ENCODE assay signal across 25 cellular contexts in genomic region chr11:42023267-42023666, GRCh38.
DNase-seq lines count a peak whose midpoint lies in the region; ATAC-seq, FAIRE-seq and TF ChIP-seq lines count a peak whose summit lies in the region.
"Had no signal": no experiment of that assay in that cellular context is flagged by ENCODE, and none has a peak within 500 bp of the region (broad histone marks: within the 10 kb centered on the region; RNA-seq: fewer than 3 reads in every experiment).

No MANE protein-coding gene starts in this region.

- CTCF ChIA-PET in H1 (lab: Charles Lee; ENCODE audit: partially characterized antibody): interaction anchor here (1.5 kb wide), 1 partner anchor 11 kb away, joined by 3 read pairs; no protein-coding TSS in a partner anchor
- CTCF ChIA-PET in CD8-positive, alpha-beta memory T cell (lab: Charles Lee): no interaction called here

- no peak overlapping the region for H2BK12ac ChIP-seq in H1 (ENCODE audit: low read depth, low read length)
- H2BK12ac ChIP-seq in trophoblast cell (ENCODE audit: low read length): no peak overlapping the region

- no peak for FAIRE-seq in H1 (lab: Jason Lieb, UNC)
- FAIRE-seq: GM12878, GM12892, GM18507, GM19239 had no signal

- H3K4ac ChIP-seq in H1 (replicated peaks; ENCODE audit: insufficient read length, low read depth, low read length) (no peak overlapping the region), trophoblast cell (ENCODE audit: low read depth, low read length) (no peak overlapping the region)

- H3F3A ChIP-seq in neural cell (ENCODE audit: insufficient read depth, low read length, poor library complexity, severe bottlenecking): no peaks in the 10 kb centered on the region

- TF ChIP-seq EP300 in H1 (IDR thresholded peaks at IDR 0.05; ENCODE audit: borderline replicate concordance in 1 of 2, low read depth in 2 of 2, low read length in 2 of 2): no peak
- TF ChIP-seq EP300 in neural cell (conservative IDR thresholded peaks at IDR 0.05; ENCODE audit: poor library complexity, severe bottlenecking): peak; percentile 54

- DNase-seq in H1 (ENCODE audit: low read depth in 1 of 2, low spot score in 2 of 2) (no peak), trophoblast cell (no peak), SHP77 (lab: John Stamatoyannopoulos, UW) (no peak)
- no peak for DNase-seq in CD8-positive, alpha-beta memory T cell
- DNase-seq: 8988T; AML-193; CD4-positive, alpha-beta T cell; CD8-positive, alpha-beta T cell; COR-L47; DMS 273 treated with DMSO at 0.1 percent for 48 hours; DMS153; DMS53; DMS79; DND-41; EL; GDM1 had no signal

- H3K18ac ChIP-seq in H1 (ENCODE audit: extremely low read depth, low read length) (no peak overlapping the region), trophoblast cell (ENCODE audit: low read length) (no peak overlapping the region)

- H3K27ac ChIP-seq in H1 (ENCODE audit: low read depth, low read length): no peak overlapping the region
- no peak overlapping the region for H3K27ac ChIP-seq in neural cell (ENCODE audit: low read length)
- peak overlapping the region; percentile 44 for H3K27ac ChIP-seq in trophoblast cell (ENCODE audit: low read depth, low read length)
- no peak overlapping the region for H3K27ac ChIP-seq in CD8-positive, alpha-beta memory T cell (ENCODE audit: low read depth, low read length)
- H3K27ac ChIP-seq: BLaER1 treated with 17β-estradiol and CSF1 and Interleukin-3, amounts not matched to agents 10 nM and 100 nM; C4-2B had no signal

- no peak overlapping the region for H3K4me3 Mint-ChIP-seq in CD8-positive, alpha-beta memory T cell
- H3K4me3 Mint-ChIP-seq: B cell; CD4-positive, alpha-beta T cell; CD8-positive, alpha-beta T cell had no signal

- H3K14ac ChIP-seq in H1 (ENCODE audit: insufficient read length): no peak overlapping the region
- H3K14ac ChIP-seq in trophoblast cell (ENCODE audit: low read length): no peak overlapping the region

- H3K79me1 ChIP-seq in H1 (ENCODE audit: low read depth, low read length) (no peaks in the 10 kb centered on the region), trophoblast cell (ENCODE audit: low read length) (no peaks in the 10 kb centered on the region)

- H2AK5ac ChIP-seq in H1 (ENCODE audit: low read depth, low read length): no peak overlapping the region
- H2AK5ac ChIP-seq in trophoblast cell (ENCODE audit: low read length): no peak overlapping the region

- no peaks in the 10 kb centered on the region for H3K4me1 Mint-ChIP-seq in CD8-positive, alpha-beta memory T cell
- H3K4me1 Mint-ChIP-seq: B cell had no signal

- H2BK120ac ChIP-seq in H1 (replicated peaks; ENCODE audit: low read depth, low read length) (no peak overlapping the region), trophoblast cell (ENCODE audit: insufficient read depth, low read length, poor library complexity) (no peak overlapping the region)

- H2AFZ ChIP-seq in H1 (ENCODE audit: low read length) (peak overlapping the region; percentile 57; the same call in 1 of the 2 replicates), neural cell (ENCODE audit: low read depth, low read length) (no peak overlapping the region), trophoblast cell (ENCODE audit: insufficient read depth, low read length, poor library complexity) (no peak overlapping the region)

- no peak overlapping the region for H4K91ac ChIP-seq in H1 (replicated peaks; ENCODE audit: insufficient read length, low read length)
- no peak overlapping the region for H4K91ac ChIP-seq in trophoblast cell (ENCODE audit: low read depth, low read length)

- H4K8ac ChIP-seq in H1 (ENCODE audit: extremely low read depth, insufficient read depth, low read length) (no peak overlapping the region), trophoblast cell (ENCODE audit: low read depth, low read length) (no peak overlapping the region)

- H3K27me3 Mint-ChIP-seq in CD8-positive, alpha-beta memory T cell: no peaks in the 10 kb centered on the region
- H3K27me3 Mint-ChIP-seq: B cell; CD4-positive, alpha-beta T cell had no signal

- H3K36me3 Mint-ChIP-seq in CD8-positive, alpha-beta memory T cell: no peaks in the 10 kb centered on the region
- H3K36me3 Mint-ChIP-seq: CD8-positive, alpha-beta T cell had no signal

- H4K12ac ChIP-seq in trophoblast cell (ENCODE audit: low read depth, low read length): no peak overlapping the region

- no peak overlapping the region for H2BK20ac ChIP-seq in H1 (ENCODE audit: low read length)

- H3K9me3 ChIP-seq in H1 (ENCODE audit: insufficient read depth in 2 of 2, low read depth in 1 of 2, low read length in 1 of 2) (0 out of 4 replicates have a peak, but pooled peaks cover 0 to 7% of the 10 kb centered on the region in 2 experiments), neural cell (ENCODE audit: low read length) (no peaks in the 10 kb centered on the region), trophoblast cell (ENCODE audit: insufficient read depth, low read depth, low read length) (no peaks in the 10 kb centered on the region)
- H3K9me3 ChIP-seq in CD8-positive, alpha-beta memory T cell (ENCODE audit: low read length): no peaks in the 10 kb centered on the region

- TF ChIP-seq RAD21 in H1 (IDR thresholded peaks at IDR 0.05 in 1 of 2, conservative IDR thresholded peaks at IDR 0.05 in 1 of 2; ENCODE audit: low read depth in 2 of 2, low read length in 2 of 2) (no peak), neural cell (conservative IDR thresholded peaks at IDR 0.05) (no peak)

- H4K5ac ChIP-seq in H1 (ENCODE audit: insufficient read length, low read depth, low read length): no peak overlapping the region

- no peaks in the 10 kb centered on the region for H3K27me3 ChIP-seq in H1 (replicated peaks in 1 of 4; ENCODE audit: control insufficient read depth in 3 of 4, extremely low read depth in 1 of 4, insufficient read depth in 3 of 4, low read length in 3 of 4)
- H3K27me3 ChIP-seq in neural cell (ENCODE audit: insufficient read depth, low read depth, low read length): no peaks in the 10 kb centered on the region
- no peaks in the 10 kb centered on the region for H3K27me3 ChIP-seq in trophoblast cell (ENCODE audit: insufficient read depth, low read length)
- no peaks in the 10 kb centered on the region for H3K27me3 ChIP-seq in CD8-positive, alpha-beta memory T cell (ENCODE audit: insufficient read depth, low read length, poor library complexity, severe bottlenecking)
- H3K27me3 ChIP-seq: BLaER1 treated with 17β-estradiol and CSF1 and Interleukin-3, amounts not matched to agents 10 nM and 100 nM had no signal

- no peaks in the 10 kb centered on the region for H3K9me2 ChIP-seq in neural cell (ENCODE audit: insufficient read depth, low read length)

- no peak overlapping the region for H2BK5ac ChIP-seq in H1 (ENCODE audit: low read depth, low read length)
- H2BK5ac ChIP-seq in trophoblast cell (ENCODE audit: low read depth, low read length, poor library complexity): no peak overlapping the region

- H3K9me3 Mint-ChIP-seq in CD8-positive, alpha-beta memory T cell: peaks cover 3 to 36% (median 13%) of the 10 kb centered on the region in 5 donors

- H3K56ac ChIP-seq in H1 (replicated peaks; ENCODE audit: insufficient read length, low read depth, low read length): no peak overlapping the region

- H2BK15ac ChIP-seq in H1 (ENCODE audit: low read length): no peak overlapping the region

- no peaks in the 10 kb centered on the region for H4K20me1 ChIP-seq in H1 (replicated peaks in 1 of 2; ENCODE audit: control insufficient read depth in 1 of 2, insufficient read depth in 2 of 2, low read length in 2 of 2)
- H4K20me1 ChIP-seq in neural cell (ENCODE audit: insufficient read depth): no peaks in the 10 kb centered on the region
- H4K20me1 ChIP-seq: BLaER1 treated with 17β-estradiol and CSF1 and Interleukin-3, amounts not matched to agents 10 nM and 100 nM had no signal

- H3K36me3 ChIP-seq in H1 (ENCODE audit: control insufficient read depth in 2 of 4, insufficient read depth in 4 of 4, low read length in 3 of 4) (no peaks in the 10 kb centered on the region), neural cell (ENCODE audit: insufficient read depth, low read length) (no peaks in the 10 kb centered on the region), trophoblast cell (ENCODE audit: control insufficient read depth in 1 of 2, insufficient read depth in 2 of 2, low read length in 2 of 2) (no peaks in the 10 kb centered on the region)
- no peaks in the 10 kb centered on the region for H3K36me3 ChIP-seq in CD8-positive, alpha-beta memory T cell (ENCODE audit: insufficient read depth, low read length)
- H3K36me3 ChIP-seq: BLaER1 treated with 17β-estradiol and CSF1 and Interleukin-3, amounts not matched to agents 10 nM and 100 nM had no signal

- no peaks in the 10 kb centered on the region for H3K4me1 ChIP-seq in H1 (replicated peaks in 1 of 4; ENCODE audit: control insufficient read depth in 3 of 4, insufficient read depth in 4 of 4, low read length in 3 of 4)
- peaks cover 0 to 2% of the 10 kb centered on the region in 2 experiments for H3K4me1 ChIP-seq in trophoblast cell (ENCODE audit: control insufficient read depth in 1 of 2, insufficient read depth in 2 of 2, low read length in 2 of 2)
- H3K4me1 ChIP-seq in CD8-positive, alpha-beta memory T cell (ENCODE audit: insufficient read depth, low read length): no peaks in the 10 kb centered on the region
- H3K4me1 ChIP-seq: BLaER1 treated with 17β-estradiol and CSF1 and Interleukin-3, amounts not matched to agents 10 nM and 100 nM had no signal

- H3K9ac ChIP-seq in H1 (replicated peaks in 1 of 4; ENCODE audit: extremely low read depth in 1 of 4, low read depth in 3 of 4, low read length in 3 of 4) (no peak overlapping the region), neural cell (ENCODE audit: low read length) (no peak overlapping the region), trophoblast cell (ENCODE audit: low read length) (no peak overlapping the region)
- H3K9ac ChIP-seq: BLaER1 treated with 17β-estradiol and CSF1 and Interleukin-3, amounts not matched to agents 10 nM and 100 nM had no signal

- TF ChIP-seq CTCF in H1 (IDR thresholded peaks at IDR 0.05; ENCODE audit: control extremely low read depth in 1 of 3, insufficient read depth in 1 of 3, low read depth in 1 of 3, low read length in 3 of 3) (no peak), neural cell (IDR thresholded peaks at IDR 0.05; ENCODE audit: poor library complexity, severe bottlenecking) (no peak)

- TF ChIP-seq POLR2A in H1 (IDR thresholded peaks at IDR 0.05; ENCODE audit: control extremely low read depth in 1 of 2, low read depth in 2 of 2, low read length in 2 of 2): no peak

- POLR2A ChIA-PET in H1 (lab: Charles Lee; ENCODE audit: partially characterized antibody): no interaction called here
- POLR2A ChIA-PET in CD8-positive, alpha-beta memory T cell (lab: Charles Lee): no interaction called here

- H3K4me2 ChIP-seq in H1 (ENCODE audit: insufficient read depth in 1 of 2, low read depth in 2 of 2, low read length in 2 of 2): no peak overlapping the region
- no peak overlapping the region for H3K4me2 ChIP-seq in neural cell (ENCODE audit: low read length)
- H3K4me2 ChIP-seq in trophoblast cell (ENCODE audit: low read length): no peak overlapping the region
- H3K4me2 ChIP-seq: BLaER1 treated with 17β-estradiol and CSF1 and Interleukin-3, amounts not matched to agents 10 nM and 100 nM had no signal

- H3K27ac Mint-ChIP-seq in CD8-positive, alpha-beta memory T cell: no peak overlapping the region
- H3K27ac Mint-ChIP-seq: B cell; CD4-positive, alpha-beta T cell; CD8-positive, alpha-beta T cell had no signal

- H3K23ac ChIP-seq in H1 (ENCODE audit: insufficient read length) (no peak overlapping the region), trophoblast cell (ENCODE audit: low read length) (no peak overlapping the region)

- H3K4me3 ChIP-seq in H1 (ENCODE audit: extremely low read depth in 1 of 4, insufficient read depth in 2 of 4, low read depth in 3 of 4, low read length in 4 of 4): no peak overlapping the region
- H3K4me3 ChIP-seq in neural cell (ENCODE audit: low read length): no peak overlapping the region
- no peak overlapping the region for H3K4me3 ChIP-seq in trophoblast cell (ENCODE audit: low read depth, low read length)
- H3K4me3 ChIP-seq in CD8-positive, alpha-beta memory T cell (ENCODE audit: low read length): no peak overlapping the region
- H3K4me3 ChIP-seq: BLaER1 treated with 17β-estradiol and CSF1 and Interleukin-3, amounts not matched to agents 10 nM and 100 nM; GM12878 had no signal

- ATAC-seq in HG03039 (IDR thresholded peaks at IDR 0.05; ENCODE audit: unreplicated experiment): no peak
- ATAC-seq: CD8-positive, alpha-beta T cell; GM12878 had no signal

- no peaks in the 10 kb centered on the region for H3K23me2 ChIP-seq in H1 (ENCODE audit: low read depth, low read length)

- no peaks in the 10 kb centered on the region for H3K79me2 ChIP-seq in H1 (ENCODE audit: control insufficient read depth in 1 of 2, insufficient read depth in 2 of 2, low read length in 2 of 2)
- no peaks in the 10 kb centered on the region for H3K79me2 ChIP-seq in neural cell (replicated peaks; ENCODE audit: insufficient read depth, low read length)
- no peaks in the 10 kb centered on the region for H3K79me2 ChIP-seq in trophoblast cell (ENCODE audit: control insufficient read depth, insufficient read depth, low read length, poor library complexity)
